In genomic region chr21:45552696-45553391, GRCh38 we compare ENCODE assay signal across 1 cellular context.
TF ChIP-seq lines count a peak whose summit lies in the region.

No MANE protein-coding gene starts in this region.

TF ChIP-seq in HepG2, 621 proteins besides CTCF, POLR2A, EP300 and RAD21 (continued from another document and continues in another):
- TF ChIP-seq ZNF512 (CRISPR knock-in tag; IDR thresholded peaks at IDR 0.05), result no peak
- peak; percentile 42 for TF ChIP-seq HDAC1 (CRISPR knock-in tag; IDR thresholded peaks at IDR 0.05)
- peak; percentile 51 for TF ChIP-seq SRSF1 (optimal IDR thresholded peaks at IDR 0.05; ENCODE audit: low read depth, low read length)
- peak; percentile 91 for TF ChIP-seq HNF4A (CRISPR knock-in tag; IDR thresholded peaks at IDR 0.05)
- TF ChIP-seq HOXA3 (CRISPR knock-in tag; IDR thresholded peaks at IDR 0.05), result peak; percentile 49; the same call in 1 of the 2 replicates
- TF ChIP-seq NR2F1 (CRISPR knock-in tag; IDR thresholded peaks at IDR 0.05), result peak; percentile 46 to 60; a peak in 1 of 4 replicates
- no peak for TF ChIP-seq ZNF180 (CRISPR knock-in tag; IDR thresholded peaks at IDR 0.05; ENCODE audit: borderline replicate concordance, low read depth)
- TF ChIP-seq ZBTB7A (CRISPR knock-in tag; IDR thresholded peaks at IDR 0.05), result peak; percentile 82
- peak; percentile 54 for TF ChIP-seq GATAD2A (CRISPR knock-in tag; IDR thresholded peaks at IDR 0.05)
- TF ChIP-seq MAZ (IDR thresholded peaks at IDR 0.05; ENCODE audit: borderline replicate concordance, low read depth, low read length), result no peak
- 0 out of 2 replicates have a peak, but pooled peaks have one; percentile 5 for TF ChIP-seq MAZ (CRISPR knock-in tag; IDR thresholded peaks at IDR 0.05; ENCODE audit: low read depth)
- TF ChIP-seq ZNF350 (CRISPR knock-in tag; IDR thresholded peaks at IDR 0.05; ENCODE audit: borderline replicate concordance, low read depth), result no peak
- TF ChIP-seq ZNF343 (CRISPR knock-in tag; IDR thresholded peaks at IDR 0.05), result no peak
- TF ChIP-seq SPEN (CRISPR knock-in tag; IDR thresholded peaks at IDR 0.05; ENCODE audit: low read depth), result 0 out of 2 replicates have a peak, but pooled peaks have one; percentile 34
- TF ChIP-seq RARA (CRISPR knock-in tag; IDR thresholded peaks at IDR 0.05), result peak; percentile 60; the same call in 1 of the 2 replicates
- no peak for TF ChIP-seq ZNF639 (CRISPR knock-in tag; conservative IDR thresholded peaks at IDR 0.05)
- TF ChIP-seq, protein P1, sequence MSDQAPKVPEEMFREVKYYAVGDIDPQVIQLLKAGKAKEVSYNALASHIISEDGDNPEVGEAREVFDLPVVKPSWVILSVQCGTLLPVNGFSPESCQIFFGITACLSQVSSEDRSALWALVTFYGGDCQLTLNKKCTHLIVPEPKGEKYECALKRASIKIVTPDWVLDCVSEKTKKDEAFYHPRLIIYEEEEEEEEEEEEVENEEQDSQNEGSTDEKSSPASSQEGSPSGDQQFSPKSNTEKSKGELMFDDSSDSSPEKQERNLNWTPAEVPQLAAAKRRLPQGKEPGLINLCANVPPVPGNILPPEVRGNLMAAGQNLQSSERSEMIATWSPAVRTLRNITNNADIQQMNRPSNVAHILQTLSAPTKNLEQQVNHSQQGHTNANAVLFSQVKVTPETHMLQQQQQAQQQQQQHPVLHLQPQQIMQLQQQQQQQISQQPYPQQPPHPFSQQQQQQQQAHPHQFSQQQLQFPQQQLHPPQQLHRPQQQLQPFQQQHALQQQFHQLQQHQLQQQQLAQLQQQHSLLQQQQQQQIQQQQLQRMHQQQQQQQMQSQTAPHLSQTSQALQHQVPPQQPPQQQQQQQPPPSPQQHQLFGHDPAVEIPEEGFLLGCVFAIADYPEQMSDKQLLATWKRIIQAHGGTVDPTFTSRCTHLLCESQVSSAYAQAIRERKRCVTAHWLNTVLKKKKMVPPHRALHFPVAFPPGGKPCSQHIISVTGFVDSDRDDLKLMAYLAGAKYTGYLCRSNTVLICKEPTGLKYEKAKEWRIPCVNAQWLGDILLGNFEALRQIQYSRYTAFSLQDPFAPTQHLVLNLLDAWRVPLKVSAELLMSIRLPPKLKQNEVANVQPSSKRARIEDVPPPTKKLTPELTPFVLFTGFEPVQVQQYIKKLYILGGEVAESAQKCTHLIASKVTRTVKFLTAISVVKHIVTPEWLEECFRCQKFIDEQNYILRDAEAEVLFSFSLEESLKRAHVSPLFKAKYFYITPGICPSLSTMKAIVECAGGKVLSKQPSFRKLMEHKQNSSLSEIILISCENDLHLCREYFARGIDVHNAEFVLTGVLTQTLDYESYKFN (CRISPR knock-in tag; conservative IDR thresholded peaks at IDR 0.05), result peak; percentile 66
- TF ChIP-seq NR2F2 (IDR thresholded peaks at IDR 0.05; ENCODE audit: borderline replicate concordance, low read depth), result peak; percentile 54; the same call in 1 of the 2 replicates
- TF ChIP-seq, protein P2, sequence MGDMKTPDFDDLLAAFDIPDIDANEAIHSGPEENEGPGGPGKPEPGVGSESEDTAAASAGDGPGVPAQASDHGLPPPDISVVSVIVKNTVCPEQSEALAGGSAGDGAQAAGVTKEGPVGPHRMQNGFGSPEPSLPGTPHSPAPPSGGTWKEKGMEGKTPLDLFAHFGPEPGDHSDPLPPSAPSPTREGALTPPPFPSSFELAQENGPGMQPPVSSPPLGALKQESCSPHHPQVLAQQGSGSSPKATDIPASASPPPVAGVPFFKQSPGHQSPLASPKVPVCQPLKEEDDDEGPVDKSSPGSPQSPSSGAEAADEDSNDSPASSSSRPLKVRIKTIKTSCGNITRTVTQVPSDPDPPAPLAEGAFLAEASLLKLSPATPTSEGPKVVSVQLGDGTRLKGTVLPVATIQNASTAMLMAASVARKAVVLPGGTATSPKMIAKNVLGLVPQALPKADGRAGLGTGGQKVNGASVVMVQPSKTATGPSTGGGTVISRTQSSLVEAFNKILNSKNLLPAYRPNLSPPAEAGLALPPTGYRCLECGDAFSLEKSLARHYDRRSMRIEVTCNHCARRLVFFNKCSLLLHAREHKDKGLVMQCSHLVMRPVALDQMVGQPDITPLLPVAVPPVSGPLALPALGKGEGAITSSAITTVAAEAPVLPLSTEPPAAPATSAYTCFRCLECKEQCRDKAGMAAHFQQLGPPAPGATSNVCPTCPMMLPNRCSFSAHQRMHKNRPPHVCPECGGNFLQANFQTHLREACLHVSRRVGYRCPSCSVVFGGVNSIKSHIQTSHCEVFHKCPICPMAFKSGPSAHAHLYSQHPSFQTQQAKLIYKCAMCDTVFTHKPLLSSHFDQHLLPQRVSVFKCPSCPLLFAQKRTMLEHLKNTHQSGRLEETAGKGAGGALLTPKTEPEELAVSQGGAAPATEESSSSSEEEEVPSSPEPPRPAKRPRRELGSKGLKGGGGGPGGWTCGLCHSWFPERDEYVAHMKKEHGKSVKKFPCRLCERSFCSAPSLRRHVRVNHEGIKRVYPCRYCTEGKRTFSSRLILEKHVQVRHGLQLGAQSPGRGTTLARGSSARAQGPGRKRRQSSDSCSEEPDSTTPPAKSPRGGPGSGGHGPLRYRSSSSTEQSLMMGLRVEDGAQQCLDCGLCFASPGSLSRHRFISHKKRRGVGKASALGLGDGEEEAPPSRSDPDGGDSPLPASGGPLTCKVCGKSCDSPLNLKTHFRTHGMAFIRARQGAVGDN (CRISPR knock-in tag; IDR thresholded peaks at IDR 0.05), result peak; percentile 72
- peak; percentile 78 for TF ChIP-seq HNF4G (IDR thresholded peaks at IDR 0.05; ENCODE audit: borderline replicate concordance, low read depth, low read length)
- TF ChIP-seq HNF4G (CRISPR knock-in tag; IDR thresholded peaks at IDR 0.05; ENCODE audit: borderline replicate concordance, low read depth), result peak; percentile 85; the same call in 1 of the 2 replicates
- TF ChIP-seq, protein P3, sequence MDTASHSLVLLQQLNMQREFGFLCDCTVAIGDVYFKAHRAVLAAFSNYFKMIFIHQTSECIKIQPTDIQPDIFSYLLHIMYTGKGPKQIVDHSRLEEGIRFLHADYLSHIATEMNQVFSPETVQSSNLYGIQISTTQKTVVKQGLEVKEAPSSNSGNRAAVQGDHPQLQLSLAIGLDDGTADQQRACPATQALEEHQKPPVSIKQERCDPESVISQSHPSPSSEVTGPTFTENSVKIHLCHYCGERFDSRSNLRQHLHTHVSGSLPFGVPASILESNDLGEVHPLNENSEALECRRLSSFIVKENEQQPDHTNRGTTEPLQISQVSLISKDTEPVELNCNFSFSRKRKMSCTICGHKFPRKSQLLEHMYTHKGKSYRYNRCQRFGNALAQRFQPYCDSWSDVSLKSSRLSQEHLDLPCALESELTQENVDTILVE (CRISPR knock-in tag; IDR thresholded peaks at IDR 0.05), result no peak
- TF ChIP-seq, protein P4, sequence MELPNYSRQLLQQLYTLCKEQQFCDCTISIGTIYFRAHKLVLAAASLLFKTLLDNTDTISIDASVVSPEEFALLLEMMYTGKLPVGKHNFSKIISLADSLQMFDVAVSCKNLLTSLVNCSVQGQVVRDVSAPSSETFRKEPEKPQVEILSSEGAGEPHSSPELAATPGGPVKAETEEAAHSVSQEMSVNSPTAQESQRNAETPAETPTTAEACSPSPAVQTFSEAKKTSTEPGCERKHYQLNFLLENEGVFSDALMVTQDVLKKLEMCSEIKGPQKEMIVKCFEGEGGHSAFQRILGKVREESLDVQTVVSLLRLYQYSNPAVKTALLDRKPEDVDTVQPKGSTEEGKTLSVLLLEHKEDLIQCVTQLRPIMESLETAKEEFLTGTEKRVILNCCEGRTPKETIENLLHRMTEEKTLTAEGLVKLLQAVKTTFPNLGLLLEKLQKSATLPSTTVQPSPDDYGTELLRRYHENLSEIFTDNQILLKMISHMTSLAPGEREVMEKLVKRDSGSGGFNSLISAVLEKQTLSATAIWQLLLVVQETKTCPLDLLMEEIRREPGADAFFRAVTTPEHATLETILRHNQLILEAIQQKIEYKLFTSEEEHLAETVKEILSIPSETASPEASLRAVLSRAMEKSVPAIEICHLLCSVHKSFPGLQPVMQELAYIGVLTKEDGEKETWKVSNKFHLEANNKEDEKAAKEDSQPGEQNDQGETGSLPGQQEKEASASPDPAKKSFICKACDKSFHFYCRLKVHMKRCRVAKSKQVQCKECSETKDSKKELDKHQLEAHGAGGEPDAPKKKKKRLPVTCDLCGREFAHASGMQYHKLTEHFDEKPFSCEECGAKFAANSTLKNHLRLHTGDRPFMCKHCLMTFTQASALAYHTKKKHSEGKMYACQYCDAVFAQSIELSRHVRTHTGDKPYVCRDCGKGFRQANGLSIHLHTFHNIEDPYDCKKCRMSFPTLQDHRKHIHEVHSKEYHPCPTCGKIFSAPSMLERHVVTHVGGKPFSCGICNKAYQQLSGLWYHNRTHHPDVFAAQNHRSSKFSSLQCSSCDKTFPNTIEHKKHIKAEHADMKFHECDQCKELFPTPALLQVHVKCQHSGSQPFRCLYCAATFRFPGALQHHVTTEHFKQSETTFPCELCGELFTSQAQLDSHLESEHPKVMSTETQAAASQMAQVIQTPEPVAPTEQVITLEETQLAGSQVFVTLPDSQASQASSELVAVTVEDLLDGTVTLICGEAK (IDR thresholded peaks at IDR 0.05), result no peak
- TF ChIP-seq, protein P4 (CRISPR knock-in tag; IDR thresholded peaks at IDR 0.05), result no peak
- 0 out of 2 replicates have a peak, but pooled peaks have one; percentile 42 for TF ChIP-seq NR2F6 (IDR thresholded peaks at IDR 0.05)
- peak; percentile 67 for TF ChIP-seq NR2F6 (CRISPR knock-in tag; IDR thresholded peaks at IDR 0.05)
- TF ChIP-seq HIVEP1 (CRISPR knock-in tag; IDR thresholded peaks at IDR 0.05), result peak; percentile 68; the same call in 1 of the 2 replicates
- no peak for TF ChIP-seq NONO (IDR thresholded peaks at IDR 0.05)
- TF ChIP-seq NONO (CRISPR knock-in tag; conservative IDR thresholded peaks at IDR 0.05), result 0 out of 2 replicates have a peak, but pooled peaks have one; percentile 24
- peak; percentile 59; the same call in 1 of the 2 replicates for TF ChIP-seq SALL1 (CRISPR knock-in tag; IDR thresholded peaks at IDR 0.05)
- no peak for TF ChIP-seq PRDM4 (CRISPR knock-in tag; IDR thresholded peaks at IDR 0.05; ENCODE audit: borderline replicate concordance)
- 0 out of 2 replicates have a peak, but pooled peaks have one; percentile 36 for TF ChIP-seq GABPB1 (CRISPR knock-in tag; IDR thresholded peaks at IDR 0.05)
- peak; percentile 45; the same call in 1 of the 2 replicates for TF ChIP-seq ZBTB7B (CRISPR knock-in tag; IDR thresholded peaks at IDR 0.05)
- TF ChIP-seq ZNF891 (CRISPR knock-in tag; IDR thresholded peaks at IDR 0.05), result peak; percentile 42; the same call in 1 of the 2 replicates
